Comparison of ENCODE assay signal across 10 cellular contexts in genomic region chr5:94746731-94747124, GRCh38.
DNase-seq lines count a peak whose midpoint lies in the region; ATAC-seq and TF ChIP-seq lines count a peak whose summit lies in the region.
"Had no signal": no experiment of that assay in that cellular context is flagged by ENCODE, and none has a peak within 500 bp of the region (broad histone marks: within the 10 kb centered on the region; RNA-seq: fewer than 3 reads in every experiment).

No MANE protein-coding gene starts in this region.

- no peak for TF ChIP-seq CTCF in osteocyte (IDR thresholded peaks at IDR 0.05)

- no peaks in the 10 kb centered on the region for H3K9me3 Mint-ChIP-seq in osteocyte (ENCODE audit: unreplicated experiment)
- H3K9me3 Mint-ChIP-seq: activated CD4-positive, alpha-beta T cell treated with anti-CD3 and anti-CD28 coated beads, Interleukin-2, amount 10 ng/mL, durations not matched to agents 24 days and 14 days; mesothelial cell of epicardium had no signal

- no peak overlapping the region for H3K27ac Mint-ChIP-seq in osteocyte (ENCODE audit: unreplicated experiment)
- H3K27ac Mint-ChIP-seq: activated CD4-positive, alpha-beta T cell treated with anti-CD3 and anti-CD28 coated beads, Interleukin-2, amount 10 ng/mL, durations not matched to agents 24 days and 14 days; mesothelial cell of epicardium had no signal

- DNase-seq in NOMO-1 treated with dmso at 0.1 percent for 144 hours (lab: John Stamatoyannopoulos, UW; ENCODE audit: unreplicated experiment): peak; percentile 75
- peak; percentile 7 for DNase-seq in skeletal muscle cell (ENCODE audit: low read depth)
- DNase-seq in osteocyte (ENCODE audit: extremely low spot score, unreplicated experiment): no peak
- no peak for DNase-seq in HuH-7 (ENCODE audit: low spot score)
- DNase-seq in activated CD4-positive, CD25-positive, alpha-beta regulatory T cell (lab: John Stamatoyannopoulos, UW): no peak
- DNase-seq in NCI-H2029 treated with DMSO at 0.1 percent for 48 hours (lab: John Stamatoyannopoulos, UW): no peak
- DNase-seq: activated CD4-positive, alpha-beta T cell treated with anti-CD3 and anti-CD28 coated beads, Interleukin-2, amount 10 ng/mL, durations not matched to agents 24 days and 14 days had no signal

- peaks cover 6% of the 10 kb centered on the region for H3K27me3 Mint-ChIP-seq in osteocyte (ENCODE audit: unreplicated experiment)
- H3K27me3 Mint-ChIP-seq: activated CD4-positive, alpha-beta T cell treated with anti-CD3 and anti-CD28 coated beads, Interleukin-2, amount 10 ng/mL, durations not matched to agents 24 days and 14 days had no signal

- H3K36me3 Mint-ChIP-seq in osteocyte (ENCODE audit: unreplicated experiment): no peaks in the 10 kb centered on the region
- H3K36me3 Mint-ChIP-seq: mesothelial cell of epicardium had no signal

- no peak overlapping the region for H3K4me3 Mint-ChIP-seq in osteocyte (ENCODE audit: unreplicated experiment)
- H3K4me3 Mint-ChIP-seq: activated CD4-positive, alpha-beta T cell treated with anti-CD3 and anti-CD28 coated beads, Interleukin-2, amount 10 ng/mL, durations not matched to agents 24 days and 14 days; mesothelial cell of epicardium had no signal

- no peaks in the 10 kb centered on the region for H3K4me1 Mint-ChIP-seq in osteocyte (ENCODE audit: unreplicated experiment)
- H3K4me1 Mint-ChIP-seq: activated CD4-positive, alpha-beta T cell treated with anti-CD3 and anti-CD28 coated beads, Interleukin-2, amount 10 ng/mL, durations not matched to agents 24 days and 14 days; mesothelial cell of epicardium had no signal

- H3K4me3 ChIP-seq in skeletal muscle cell (ENCODE audit: low read depth, low read length): no peak overlapping the region

- ATAC-seq in GM19023 (IDR thresholded peaks at IDR 0.05; ENCODE audit: unreplicated experiment) (peak; percentile 37), HG02938 (IDR thresholded peaks at IDR 0.05; ENCODE audit: unreplicated experiment) (peak; percentile 38)

Comparison
In these comparisons a context has a peak if more than half of its experiments do, and no peak if none do; other contexts are left out.
1. DNase-seq: peak in NOMO-1 treated with dmso at 0.1 percent for 144 hours (single experiment) and skeletal muscle cell (single experiment); none in osteocyte (single experiment), HuH-7 (single experiment), activated CD4-positive, CD25-positive, alpha-beta regulatory T cell (0 of 4) and NCI-H2029 treated with DMSO at 0.1 percent for 48 hours (single experiment).